ENCODE assay signal across 1 cellular context in the genomic region with DNA sequence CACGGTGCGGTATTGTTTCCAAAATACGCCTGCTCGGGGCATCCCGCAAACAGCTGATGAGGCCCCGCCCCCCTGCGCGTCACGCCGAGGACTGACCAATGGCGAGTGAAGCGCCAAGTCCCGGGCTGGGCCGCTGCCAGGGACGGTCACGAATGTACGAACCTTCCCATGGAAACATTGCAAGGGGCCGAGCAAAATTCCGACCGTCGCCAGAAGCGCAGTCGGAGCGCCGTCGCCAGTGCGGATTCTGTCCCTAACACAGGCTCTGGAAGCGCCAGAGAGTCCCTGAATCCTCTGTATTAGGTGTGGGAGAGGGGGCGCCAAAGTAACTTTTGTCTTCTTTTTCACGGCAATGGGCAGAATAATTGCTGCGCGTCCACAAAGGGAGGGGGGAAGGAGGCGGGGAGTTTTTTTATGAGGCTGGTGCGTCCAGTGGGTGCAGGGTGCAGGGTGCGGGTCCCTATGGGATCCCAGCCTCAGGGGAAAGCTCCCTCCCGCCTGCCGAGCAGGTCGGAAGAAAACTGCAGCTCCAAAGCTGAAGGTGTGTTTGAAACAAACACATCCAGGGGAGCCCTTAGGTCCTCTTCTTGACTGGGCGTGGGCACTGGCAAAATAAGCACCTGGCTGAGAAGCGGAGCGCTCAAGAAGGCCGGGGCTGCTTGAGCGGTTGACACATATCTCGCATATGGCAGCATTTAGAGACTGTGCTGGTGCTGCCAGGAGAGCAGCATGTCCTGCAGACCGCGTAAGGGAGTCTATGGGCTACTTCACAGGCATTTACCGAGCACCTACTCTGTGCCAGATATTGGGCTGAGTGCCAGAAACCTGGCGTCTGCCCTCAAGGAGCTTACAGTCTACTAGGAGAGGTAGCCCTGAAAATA.
A peak's percentile ranks its signal among the peaks of the same experiment; 100 is the strongest.
TF ChIP-seq lines count a peak whose summit lies in the region.

Gene BMF, minus strand, starts transcription at position 25 of the 881 bp plus-strand sequence. CDS start 2,793 bp downstream, outside the sequence.

TF ChIP-seq in GM12878, 131 proteins besides CTCF, POLR2A, EP300 and RAD21 (continued from another document):
- TF ChIP-seq BCLAF1 (IDR thresholded peaks at IDR 0.05) (no peak), ZZZ3 (IDR thresholded peaks at IDR 0.05; ENCODE audit: control insufficient read depth, insufficient read length, low read depth) (no peak), PAX8 (IDR thresholded peaks at IDR 0.05) (no peak), TCF3 (IDR thresholded peaks at IDR 0.05; ENCODE audit: borderline replicate concordance, insufficient read depth, low read depth, low read length) (0 out of 2 replicates have a peak, but pooled peaks have one; percentile 11), JUNB (IDR thresholded peaks at IDR 0.05) (peak; percentile 100), TCF12 (IDR thresholded peaks at IDR 0.05; ENCODE audit: low read depth, low read length) (no peak), ZNF207 (IDR thresholded peaks at IDR 0.05; ENCODE audit: borderline replicate concordance) (peak; percentile 79; the same call in 1 of the 2 replicates), SP1 (IDR thresholded peaks at IDR 0.05; ENCODE audit: low read depth, low read length) (peak; percentile 81), EZH2 (IDR thresholded peaks at IDR 0.05; ENCODE audit: borderline replicate concordance, control insufficient read depth, low read depth, low read length) (no peak), SRF (IDR thresholded peaks at IDR 0.05; ENCODE audit: low read depth in 2 of 2, low read length in 2 of 2) (peak in 1 of 2 experiments; percentile 20; a peak in 1 of 4 replicates), EED (IDR thresholded peaks at IDR 0.05; ENCODE audit: low read depth) (peak; percentile 57), MXI1 (IDR thresholded peaks at IDR 0.05; ENCODE audit: low read depth, low read length) (no peak; the same call in 1 of the 2 replicates), MLLT1 (IDR thresholded peaks at IDR 0.05) (peak; percentile 39; the same call in 1 of the 2 replicates), ZSCAN29 (IDR thresholded peaks at IDR 0.05) (no peak), FOXM1 (IDR thresholded peaks at IDR 0.05; ENCODE audit: low read depth, low read length) (no peak), WRNIP1 (IDR thresholded peaks at IDR 0.05; ENCODE audit: borderline replicate concordance, low read depth, low read length) (no peak), BCL11A (IDR thresholded peaks at IDR 0.05; ENCODE audit: low read depth, low read length) (no peak), CEBPB (IDR thresholded peaks at IDR 0.05; ENCODE audit: borderline replicate concordance in 1 of 2, low read depth in 2 of 2, low read length in 2 of 2) (0 out of 4 replicates have a peak, but pooled peaks of 1 of the 2 experiments have one; percentile 9), ZNF622 (IDR thresholded peaks at IDR 0.05) (no peak), RFX5 (IDR thresholded peaks at IDR 0.05; ENCODE audit: low read depth, low read length) (peak; percentile 69; the same call in 1 of the 2 replicates), CHD4 (IDR thresholded peaks at IDR 0.05) (no peak; the same call in 1 of the 2 replicates), ZNF274 (IDR thresholded peaks at IDR 0.05; ENCODE audit: insufficient read depth, insufficient read length) (no peak), CBFB (IDR thresholded peaks at IDR 0.05; ENCODE audit: low read depth) (peak; percentile 73), SMAD5 (IDR thresholded peaks at IDR 0.05; ENCODE audit: low read depth) (no peak), NR2C2 (IDR thresholded peaks at IDR 0.05; ENCODE audit: borderline replicate concordance, control insufficient read depth, insufficient read length, low read depth) (no peak), RB1 (IDR thresholded peaks at IDR 0.05; ENCODE audit: borderline replicate concordance) (peak; percentile 86; the same call in 1 of the 2 replicates)
- TF ChIP-seq, protein P1, sequence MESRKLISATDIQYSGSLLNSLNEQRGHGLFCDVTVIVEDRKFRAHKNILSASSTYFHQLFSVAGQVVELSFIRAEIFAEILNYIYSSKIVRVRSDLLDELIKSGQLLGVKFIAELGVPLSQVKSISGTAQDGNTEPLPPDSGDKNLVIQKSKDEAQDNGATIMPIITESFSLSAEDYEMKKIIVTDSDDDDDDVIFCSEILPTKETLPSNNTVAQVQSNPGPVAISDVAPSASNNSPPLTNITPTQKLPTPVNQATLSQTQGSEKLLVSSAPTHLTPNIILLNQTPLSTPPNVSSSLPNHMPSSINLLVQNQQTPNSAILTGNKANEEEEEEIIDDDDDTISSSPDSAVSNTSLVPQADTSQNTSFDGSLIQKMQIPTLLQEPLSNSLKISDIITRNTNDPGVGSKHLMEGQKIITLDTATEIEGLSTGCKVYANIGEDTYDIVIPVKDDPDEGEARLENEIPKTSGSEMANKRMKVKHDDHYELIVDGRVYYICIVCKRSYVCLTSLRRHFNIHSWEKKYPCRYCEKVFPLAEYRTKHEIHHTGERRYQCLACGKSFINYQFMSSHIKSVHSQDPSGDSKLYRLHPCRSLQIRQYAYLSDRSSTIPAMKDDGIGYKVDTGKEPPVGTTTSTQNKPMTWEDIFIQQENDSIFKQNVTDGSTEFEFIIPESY (IDR thresholded peaks at IDR 0.05), result no peak
- TF ChIP-seq, protein P2, sequence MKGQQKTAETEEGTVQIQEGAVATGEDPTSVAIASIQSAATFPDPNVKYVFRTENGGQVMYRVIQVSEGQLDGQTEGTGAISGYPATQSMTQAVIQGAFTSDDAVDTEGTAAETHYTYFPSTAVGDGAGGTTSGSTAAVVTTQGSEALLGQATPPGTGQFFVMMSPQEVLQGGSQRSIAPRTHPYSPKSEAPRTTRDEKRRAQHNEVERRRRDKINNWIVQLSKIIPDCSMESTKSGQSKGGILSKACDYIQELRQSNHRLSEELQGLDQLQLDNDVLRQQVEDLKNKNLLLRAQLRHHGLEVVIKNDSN (IDR thresholded peaks at IDR 0.05; ENCODE audit: borderline replicate concordance, extremely low read length, insufficient read depth, low read depth, low read length), result no peak
- TF ChIP-seq, protein P3, sequence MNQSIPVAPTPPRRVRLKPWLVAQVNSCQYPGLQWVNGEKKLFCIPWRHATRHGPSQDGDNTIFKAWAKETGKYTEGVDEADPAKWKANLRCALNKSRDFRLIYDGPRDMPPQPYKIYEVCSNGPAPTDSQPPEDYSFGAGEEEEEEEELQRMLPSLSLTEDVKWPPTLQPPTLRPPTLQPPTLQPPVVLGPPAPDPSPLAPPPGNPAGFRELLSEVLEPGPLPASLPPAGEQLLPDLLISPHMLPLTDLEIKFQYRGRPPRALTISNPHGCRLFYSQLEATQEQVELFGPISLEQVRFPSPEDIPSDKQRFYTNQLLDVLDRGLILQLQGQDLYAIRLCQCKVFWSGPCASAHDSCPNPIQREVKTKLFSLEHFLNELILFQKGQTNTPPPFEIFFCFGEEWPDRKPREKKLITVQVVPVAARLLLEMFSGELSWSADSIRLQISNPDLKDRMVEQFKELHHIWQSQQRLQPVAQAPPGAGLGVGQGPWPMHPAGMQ (IDR thresholded peaks at IDR 0.05; ENCODE audit: borderline replicate concordance), result no peak
- TF ChIP-seq, protein P4, sequence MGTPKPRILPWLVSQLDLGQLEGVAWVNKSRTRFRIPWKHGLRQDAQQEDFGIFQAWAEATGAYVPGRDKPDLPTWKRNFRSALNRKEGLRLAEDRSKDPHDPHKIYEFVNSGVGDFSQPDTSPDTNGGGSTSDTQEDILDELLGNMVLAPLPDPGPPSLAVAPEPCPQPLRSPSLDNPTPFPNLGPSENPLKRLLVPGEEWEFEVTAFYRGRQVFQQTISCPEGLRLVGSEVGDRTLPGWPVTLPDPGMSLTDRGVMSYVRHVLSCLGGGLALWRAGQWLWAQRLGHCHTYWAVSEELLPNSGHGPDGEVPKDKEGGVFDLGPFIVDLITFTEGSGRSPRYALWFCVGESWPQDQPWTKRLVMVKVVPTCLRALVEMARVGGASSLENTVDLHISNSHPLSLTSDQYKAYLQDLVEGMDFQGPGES (IDR thresholded peaks at IDR 0.05), result peak; percentile 96
- TF ChIP-seq, protein P5, sequence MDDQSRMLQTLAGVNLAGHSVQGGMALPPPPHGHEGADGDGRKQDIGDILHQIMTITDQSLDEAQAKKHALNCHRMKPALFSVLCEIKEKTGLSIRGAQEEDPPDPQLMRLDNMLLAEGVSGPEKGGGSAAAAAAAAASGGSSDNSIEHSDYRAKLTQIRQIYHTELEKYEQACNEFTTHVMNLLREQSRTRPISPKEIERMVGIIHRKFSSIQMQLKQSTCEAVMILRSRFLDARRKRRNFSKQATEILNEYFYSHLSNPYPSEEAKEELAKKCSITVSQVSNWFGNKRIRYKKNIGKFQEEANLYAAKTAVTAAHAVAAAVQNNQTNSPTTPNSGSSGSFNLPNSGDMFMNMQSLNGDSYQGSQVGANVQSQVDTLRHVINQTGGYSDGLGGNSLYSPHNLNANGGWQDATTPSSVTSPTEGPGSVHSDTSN (IDR thresholded peaks at IDR 0.05; ENCODE audit: insufficient replicate concordance, low read depth, low read length), result peak; percentile 75
- TF ChIP-seq, protein P6, sequence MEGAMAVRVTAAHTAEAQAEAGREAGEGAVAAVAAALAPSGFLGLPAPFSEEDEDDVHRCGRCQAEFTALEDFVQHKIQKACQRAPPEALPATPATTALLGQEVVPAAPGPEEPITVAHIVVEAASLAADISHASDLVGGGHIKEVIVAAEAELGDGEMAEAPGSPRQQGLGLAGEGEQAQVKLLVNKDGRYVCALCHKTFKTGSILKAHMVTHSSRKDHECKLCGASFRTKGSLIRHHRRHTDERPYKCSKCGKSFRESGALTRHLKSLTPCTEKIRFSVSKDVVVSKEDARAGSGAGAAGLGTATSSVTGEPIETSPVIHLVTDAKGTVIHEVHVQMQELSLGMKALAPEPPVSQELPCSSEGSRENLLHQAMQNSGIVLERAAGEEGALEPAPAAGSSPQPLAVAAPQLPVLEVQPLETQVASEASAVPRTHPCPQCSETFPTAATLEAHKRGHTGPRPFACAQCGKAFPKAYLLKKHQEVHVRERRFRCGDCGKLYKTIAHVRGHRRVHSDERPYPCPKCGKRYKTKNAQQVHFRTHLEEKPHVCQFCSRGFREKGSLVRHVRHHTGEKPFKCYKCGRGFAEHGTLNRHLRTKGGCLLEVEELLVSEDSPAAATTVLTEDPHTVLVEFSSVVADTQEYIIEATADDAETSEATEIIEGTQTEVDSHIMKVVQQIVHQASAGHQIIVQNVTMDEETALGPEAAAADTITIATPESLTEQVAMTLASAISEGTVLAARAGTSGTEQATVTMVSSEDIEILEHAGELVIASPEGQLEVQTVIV (IDR thresholded peaks at IDR 0.05; ENCODE audit: borderline replicate concordance, partially characterized antibody), result peak; percentile 67
TF ChIP-seq in GM12878: peak in this region for 36.
